8 cellular contexts compared by ENCODE assay signal in genomic region chr18:32349728-32350395, GRCh38.
DNase-seq lines count a peak whose midpoint lies in the region; ATAC-seq and TF ChIP-seq lines count a peak whose summit lies in the region.

No MANE protein-coding gene starts in this region.

- no peak for TF ChIP-seq POLR2A in prostate gland (IDR thresholded peaks at IDR 0.05)

- intact Hi-C loops in prostate gland (cut with DNase I), result no loop called here

- no peak for ATAC-seq in HG02623 (IDR thresholded peaks at IDR 0.05; ENCODE audit: unreplicated experiment)

- H3K36me3 ChIP-seq in prostate gland, result no peaks in the 10 kb centered on the region

- H3K4me1 ChIP-seq in prostate gland (replicated peaks), result no peaks in the 10 kb centered on the region

- TF ChIP-seq CTCF in prostate gland (IDR thresholded peaks at IDR 0.05) (no peak), GM10266 (IDR thresholded peaks at IDR 0.05; ENCODE audit: control insufficient read depth, insufficient read depth, low read depth, missing control alignments) (no peak)

- WGBS in prostate gland, result 12% methylated on average over 4 of the region's 4 CpGs

- no peaks in the 10 kb centered on the region for H3K27me3 ChIP-seq in prostate gland (replicated peaks; ENCODE audit: insufficient read depth)

- no peaks in the 10 kb centered on the region for H3K9me3 ChIP-seq in prostate gland

- H3K4me3 ChIP-seq in prostate gland, result no peak overlapping the region

- DNase-seq in DMS53 treated with DMSO at 0.1 percent for 48 hours (lab: John Stamatoyannopoulos, UW; ENCODE audit: unreplicated experiment) (peak; percentile 51), RPMI8226 (peak; percentile 24), foreskin melanocyte (peak; percentile 80), prostate gland (ENCODE audit: low spot score) (peak; percentile 24), NCI-H2029 treated with DMSO at 0.1 percent for 48 hours (lab: John Stamatoyannopoulos, UW) (no peak), GM10266 (ENCODE audit: extremely low spot score) (no peak), NOMO-1 (lab: John Stamatoyannopoulos, UW; ENCODE audit: unreplicated experiment in 2 of 2) (no peak)

- H3K27ac ChIP-seq in prostate gland, result peak overlapping the region; percentile 36 to 37

Comparison
In these comparisons a context has a peak if more than half of its experiments do, and no peak if none do; other contexts are left out.
1. DNase-seq: peak in DMS53 treated with DMSO at 0.1 percent for 48 hours (single experiment), RPMI8226 (single experiment), foreskin melanocyte (single experiment) and prostate gland (single experiment); none in NCI-H2029 treated with DMSO at 0.1 percent for 48 hours (single experiment), GM10266 (single experiment) and NOMO-1 (0 of 2).